In the genomic region with DNA sequence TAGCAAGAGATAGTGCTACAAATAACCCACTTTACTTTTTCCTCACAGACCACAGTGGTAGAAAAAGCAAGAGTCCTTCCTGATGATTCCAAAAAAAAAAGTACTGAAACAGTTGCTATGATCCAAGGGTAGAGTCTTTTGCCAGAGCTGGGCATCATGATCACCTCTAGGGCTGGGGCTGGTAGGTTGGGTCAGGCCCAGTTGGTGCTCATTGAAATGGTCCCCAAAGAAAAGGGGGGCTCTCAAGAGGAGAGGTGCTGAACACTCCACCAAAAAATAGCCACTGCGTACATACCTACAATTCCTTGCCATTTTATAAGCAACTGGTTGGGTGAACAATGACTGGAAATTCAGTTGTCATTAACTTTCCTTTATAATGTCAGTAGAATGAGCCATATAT, we compare ENCODE assay signal across 15 cellular contexts. TPM values are rescaled to one million over a fixed set of nuclear protein-coding genes. Genes with fewer than 3 reads are reported as not detected.
DNase-seq lines count a peak whose midpoint lies in the region; TF ChIP-seq lines count a peak whose summit lies in the region.
"Not testable (repeated sequence)": the region's sequence is repeated elsewhere in the genome, so short reads cannot be mapped to it uniquely, and the experiment has no call there.
"Had no signal": no experiment of that assay in that cellular context is flagged by ENCODE, and none has a peak within 500 bp of the region (broad histone marks: within the 10 kb centered on the region; RNA-seq: fewer than 3 reads in every experiment).

No MANE protein-coding gene starts in this region.

- 0% methylated on average over 1 of the region's 1 CpG for WGBS in esophagus muscularis mucosa

- not testable (repeated sequence) for H3K27me3 ChIP-seq in H7 (ENCODE audit: control insufficient read depth, insufficient read depth, low read length)
- H3K27me3 ChIP-seq in esophagus muscularis mucosa = peaks cover 0 to 16% (median 0%) of the 10 kb centered on the region in 4 donors

- not testable (repeated sequence) for H3K4me1 ChIP-seq in esophagus muscularis mucosa

- not testable (repeated sequence) for H3K36me3 ChIP-seq in H7 (replicated peaks; ENCODE audit: control insufficient read depth, insufficient read depth, low read length); esophagus muscularis mucosa

- intact Hi-C loops in esophagus muscularis mucosa (cut with DNase I) = not testable (repeated sequence)

- not testable (repeated sequence) for H3K27ac ChIP-seq in esophagus muscularis mucosa (replicated peaks in 1 of 4)

- TF ChIP-seq CTCF in esophagus muscularis mucosa (IDR thresholded peaks at IDR 0.05) = not testable (repeated sequence)

- H3K4me3 ChIP-seq in H7 (ENCODE audit: insufficient read depth, low read depth, low read length); esophagus muscularis mucosa: not testable (repeated sequence)

- TF ChIP-seq POLR2A in esophagus muscularis mucosa (IDR thresholded peaks at IDR 0.05; ENCODE audit: low read depth) = not testable (repeated sequence)

- not testable (repeated sequence) for H3K9me3 ChIP-seq in esophagus muscularis mucosa

- TF ChIP-seq EP300 in esophagus muscularis mucosa (IDR thresholded peaks at IDR 0.05) = not testable (repeated sequence)

- DNase-seq in H7 (peak; percentile 7), ecto neural progenitor cell (ENCODE audit: low spot score) (peak; percentile 12), esophagus muscularis mucosa (ENCODE audit: extremely low spot score) (peak; percentile 91), mesenteric fat pad (ENCODE audit: low spot score) (peak; percentile 85)

RNA-seq across cellular contexts. Expression of a gene that starts 30.9 kb away (rescaled TPM):
- not detected in 2 replicates for total RNA-seq in H7 (2014; rRNA removed; shearing (Covaris generic))
- total RNA-seq in esophagus muscularis mucosa = not detected
- not detected for total RNA-seq in mesenteric fat pad
- total RNA-seq: A172; A673; B cell; Caco-2; Calu3; CD4-positive, alpha-beta memory T cell; CD4-positive, alpha-beta T cell; CD4-positive, CD25-positive, alpha-beta regulatory T cell; CD8-positive, alpha-beta memory T cell; CD8-positive, alpha-beta T cell; Daoy had no signal

Comparison
In these comparisons a context has a peak if more than half of its experiments do, and no peak if none do; other contexts are left out.
1. DNase-seq: peak in every context shown above with its lines; median percentile 91 in esophagus muscularis mucosa; 85 in mesenteric fat pad; 12 in ecto neural progenitor cell; 7 in H7.